In the genomic region with DNA sequence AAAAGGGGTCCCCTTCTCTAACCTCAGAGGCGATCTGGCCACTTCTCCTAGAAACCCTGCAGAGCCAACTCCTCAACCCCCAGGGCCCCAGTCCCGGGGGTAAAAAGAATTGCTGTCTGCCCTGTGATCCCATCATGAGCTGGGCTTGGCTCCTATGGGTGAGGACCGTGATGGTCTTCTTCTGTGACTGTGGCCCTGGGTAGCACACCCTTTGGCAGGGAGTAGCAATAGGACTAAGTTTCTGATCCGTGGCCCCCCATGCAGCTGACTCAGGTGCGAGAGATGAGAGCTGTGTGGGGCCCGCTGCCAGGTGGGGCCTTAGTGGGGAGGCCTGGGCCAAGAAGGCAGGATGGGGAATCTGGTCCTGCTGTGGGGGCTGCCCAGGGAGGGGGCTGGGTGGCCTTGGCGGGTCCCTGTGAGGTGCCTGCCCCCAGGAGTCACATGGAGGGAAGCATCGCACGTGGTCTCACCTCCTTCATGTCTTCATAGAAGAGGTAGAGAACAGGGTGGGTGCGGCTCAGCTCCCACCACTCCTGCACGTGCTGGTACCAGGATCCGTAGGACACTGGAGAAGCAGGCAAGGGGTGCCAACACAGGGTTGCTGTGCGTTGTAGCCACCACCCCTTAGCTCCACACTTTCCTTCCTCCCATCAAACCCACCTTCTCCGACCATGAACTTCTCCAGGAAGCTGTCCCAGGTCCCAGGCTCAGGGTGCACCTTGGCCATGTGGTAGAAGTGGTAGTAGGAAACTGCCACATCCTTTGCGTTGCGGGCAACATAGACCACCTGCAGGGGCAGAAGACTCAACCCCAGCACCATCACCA, we compare ENCODE assay signal across 1 cellular context.
TF ChIP-seq lines count a peak whose summit lies in the region.

No MANE protein-coding gene starts in this region.

TF ChIP-seq in IMR-90, 13 proteins besides CTCF, POLR2A, EP300 and RAD21:
- TF ChIP-seq MXI1 (IDR thresholded peaks at IDR 0.05; ENCODE audit: borderline replicate concordance, low read depth, low read length): no peak
- no peak for TF ChIP-seq CHD1 (IDR thresholded peaks at IDR 0.05; ENCODE audit: low read depth, low read length)
- TF ChIP-seq MAZ (IDR thresholded peaks at IDR 0.05; ENCODE audit: borderline replicate concordance, low read depth, low read length): no peak
- no peak for TF ChIP-seq ELK1 (IDR thresholded peaks at IDR 0.05; ENCODE audit: borderline replicate concordance, low read depth, low read length)
- no peak for TF ChIP-seq CEBPB (IDR thresholded peaks at IDR 0.05; ENCODE audit: low read depth, low read length)
- no peak for TF ChIP-seq MAFK (IDR thresholded peaks at IDR 0.05; ENCODE audit: low read depth, low read length)
- no peak for TF ChIP-seq NFE2L2 (IDR thresholded peaks at IDR 0.05; ENCODE audit: low read depth, low read length)
- TF ChIP-seq RCOR1 (IDR thresholded peaks at IDR 0.05; ENCODE audit: insufficient replicate concordance, low read length): no peak
- no peak for TF ChIP-seq RFX5 (IDR thresholded peaks at IDR 0.05; ENCODE audit: low read depth, low read length)
- no peak for TF ChIP-seq SMC3 (IDR thresholded peaks at IDR 0.05; ENCODE audit: low read depth, low read length)
- no peak for TF ChIP-seq FOS (IDR thresholded peaks at IDR 0.05; ENCODE audit: low read depth, low read length)
- TF ChIP-seq USF2 (IDR thresholded peaks at IDR 0.05; ENCODE audit: low read depth, low read length): no peak
- no peak for TF ChIP-seq BHLHE40 (IDR thresholded peaks at IDR 0.05; ENCODE audit: low read depth, low read length)
TF ChIP-seq in IMR-90: peak in this region for 0.
